ENCODE assay signal across 1 cellular context in genomic region chrX:103687073-103687695, GRCh38.
TF ChIP-seq lines count a peak whose summit lies in the region.

No MANE protein-coding gene starts in this region.

TF ChIP-seq in GM12878, 131 proteins besides CTCF, POLR2A, EP300 and RAD21 (continued from another document and continues in another):
- TF ChIP-seq, protein P1, sequence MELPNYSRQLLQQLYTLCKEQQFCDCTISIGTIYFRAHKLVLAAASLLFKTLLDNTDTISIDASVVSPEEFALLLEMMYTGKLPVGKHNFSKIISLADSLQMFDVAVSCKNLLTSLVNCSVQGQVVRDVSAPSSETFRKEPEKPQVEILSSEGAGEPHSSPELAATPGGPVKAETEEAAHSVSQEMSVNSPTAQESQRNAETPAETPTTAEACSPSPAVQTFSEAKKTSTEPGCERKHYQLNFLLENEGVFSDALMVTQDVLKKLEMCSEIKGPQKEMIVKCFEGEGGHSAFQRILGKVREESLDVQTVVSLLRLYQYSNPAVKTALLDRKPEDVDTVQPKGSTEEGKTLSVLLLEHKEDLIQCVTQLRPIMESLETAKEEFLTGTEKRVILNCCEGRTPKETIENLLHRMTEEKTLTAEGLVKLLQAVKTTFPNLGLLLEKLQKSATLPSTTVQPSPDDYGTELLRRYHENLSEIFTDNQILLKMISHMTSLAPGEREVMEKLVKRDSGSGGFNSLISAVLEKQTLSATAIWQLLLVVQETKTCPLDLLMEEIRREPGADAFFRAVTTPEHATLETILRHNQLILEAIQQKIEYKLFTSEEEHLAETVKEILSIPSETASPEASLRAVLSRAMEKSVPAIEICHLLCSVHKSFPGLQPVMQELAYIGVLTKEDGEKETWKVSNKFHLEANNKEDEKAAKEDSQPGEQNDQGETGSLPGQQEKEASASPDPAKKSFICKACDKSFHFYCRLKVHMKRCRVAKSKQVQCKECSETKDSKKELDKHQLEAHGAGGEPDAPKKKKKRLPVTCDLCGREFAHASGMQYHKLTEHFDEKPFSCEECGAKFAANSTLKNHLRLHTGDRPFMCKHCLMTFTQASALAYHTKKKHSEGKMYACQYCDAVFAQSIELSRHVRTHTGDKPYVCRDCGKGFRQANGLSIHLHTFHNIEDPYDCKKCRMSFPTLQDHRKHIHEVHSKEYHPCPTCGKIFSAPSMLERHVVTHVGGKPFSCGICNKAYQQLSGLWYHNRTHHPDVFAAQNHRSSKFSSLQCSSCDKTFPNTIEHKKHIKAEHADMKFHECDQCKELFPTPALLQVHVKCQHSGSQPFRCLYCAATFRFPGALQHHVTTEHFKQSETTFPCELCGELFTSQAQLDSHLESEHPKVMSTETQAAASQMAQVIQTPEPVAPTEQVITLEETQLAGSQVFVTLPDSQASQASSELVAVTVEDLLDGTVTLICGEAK (IDR thresholded peaks at IDR 0.05; ENCODE audit: borderline replicate concordance): peak; percentile 82; the same call in 1 of the 2 replicates
- TF ChIP-seq, protein P2, sequence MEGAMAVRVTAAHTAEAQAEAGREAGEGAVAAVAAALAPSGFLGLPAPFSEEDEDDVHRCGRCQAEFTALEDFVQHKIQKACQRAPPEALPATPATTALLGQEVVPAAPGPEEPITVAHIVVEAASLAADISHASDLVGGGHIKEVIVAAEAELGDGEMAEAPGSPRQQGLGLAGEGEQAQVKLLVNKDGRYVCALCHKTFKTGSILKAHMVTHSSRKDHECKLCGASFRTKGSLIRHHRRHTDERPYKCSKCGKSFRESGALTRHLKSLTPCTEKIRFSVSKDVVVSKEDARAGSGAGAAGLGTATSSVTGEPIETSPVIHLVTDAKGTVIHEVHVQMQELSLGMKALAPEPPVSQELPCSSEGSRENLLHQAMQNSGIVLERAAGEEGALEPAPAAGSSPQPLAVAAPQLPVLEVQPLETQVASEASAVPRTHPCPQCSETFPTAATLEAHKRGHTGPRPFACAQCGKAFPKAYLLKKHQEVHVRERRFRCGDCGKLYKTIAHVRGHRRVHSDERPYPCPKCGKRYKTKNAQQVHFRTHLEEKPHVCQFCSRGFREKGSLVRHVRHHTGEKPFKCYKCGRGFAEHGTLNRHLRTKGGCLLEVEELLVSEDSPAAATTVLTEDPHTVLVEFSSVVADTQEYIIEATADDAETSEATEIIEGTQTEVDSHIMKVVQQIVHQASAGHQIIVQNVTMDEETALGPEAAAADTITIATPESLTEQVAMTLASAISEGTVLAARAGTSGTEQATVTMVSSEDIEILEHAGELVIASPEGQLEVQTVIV (IDR thresholded peaks at IDR 0.05; ENCODE audit: borderline replicate concordance, partially characterized antibody): peak; percentile 61
- TF ChIP-seq ZNF622 (IDR thresholded peaks at IDR 0.05) (no peak), TCF7 (IDR thresholded peaks at IDR 0.05; ENCODE audit: borderline replicate concordance) (no peak), CBX3 (IDR thresholded peaks at IDR 0.05; ENCODE audit: borderline replicate concordance, low read depth) (no peak), STAT3 (IDR thresholded peaks at IDR 0.05; ENCODE audit: low read depth, low read length) (no peak), ZNF207 (IDR thresholded peaks at IDR 0.05; ENCODE audit: borderline replicate concordance) (0 out of 2 replicates have a peak, but pooled peaks have one; percentile 71), IKZF1 (conservative IDR thresholded peaks at IDR 0.05) (peak; percentile 24; the same call in 1 of the 2 replicates), ZNF24 (IDR thresholded peaks at IDR 0.05) (no peak), MTA2 (IDR thresholded peaks at IDR 0.05; ENCODE audit: low read depth) (no peak; the same call in 1 of the 2 replicates), TCF12 (IDR thresholded peaks at IDR 0.05; ENCODE audit: low read depth, low read length) (no peak), BRCA1 (IDR thresholded peaks at IDR 0.05; ENCODE audit: low read depth, low read length) (no peak), YY1 (IDR thresholded peaks at IDR 0.05; ENCODE audit: low read depth, low read length) (no peak), CBX5 (IDR thresholded peaks at IDR 0.05; ENCODE audit: low read depth) (no peak), ZNF384 (IDR thresholded peaks at IDR 0.05; ENCODE audit: borderline replicate concordance, low read depth, low read length) (no peak; the same call in 1 of the 2 replicates), BCL3 (IDR thresholded peaks at IDR 0.05; ENCODE audit: borderline replicate concordance, insufficient read depth, low read depth, low read length, poor library complexity, severe bottlenecking) (no peak), REST (IDR thresholded peaks at IDR 0.05; ENCODE audit: low read depth, low read length) (no peak), ELK1 (IDR thresholded peaks at IDR 0.05; ENCODE audit: low read depth, low read length) (no peak), ATF7 (IDR thresholded peaks at IDR 0.05; ENCODE audit: low read depth) (0 out of 2 replicates have a peak, but pooled peaks have one; percentile 31), SKIL (IDR thresholded peaks at IDR 0.05; ENCODE audit: low read depth, poor library complexity, severe bottlenecking) (no peak), SMAD1 (IDR thresholded peaks at IDR 0.05; ENCODE audit: low read depth, partially characterized antibody) (no peak), SP1 (IDR thresholded peaks at IDR 0.05; ENCODE audit: low read depth, low read length) (no peak), SREBF1 (IDR thresholded peaks at IDR 0.05; ENCODE audit: low read length) (no peak), BACH1 (IDR thresholded peaks at IDR 0.05; ENCODE audit: borderline replicate concordance) (peak; percentile 95), SUPT20H (IDR thresholded peaks at IDR 0.05; ENCODE audit: borderline replicate concordance, control insufficient read depth, low read depth, low read length) (no peak), MEF2B (IDR thresholded peaks at IDR 0.05; ENCODE audit: partially characterized antibody, poor library complexity, severe bottlenecking) (no peak)
- TF ChIP-seq, protein P3, sequence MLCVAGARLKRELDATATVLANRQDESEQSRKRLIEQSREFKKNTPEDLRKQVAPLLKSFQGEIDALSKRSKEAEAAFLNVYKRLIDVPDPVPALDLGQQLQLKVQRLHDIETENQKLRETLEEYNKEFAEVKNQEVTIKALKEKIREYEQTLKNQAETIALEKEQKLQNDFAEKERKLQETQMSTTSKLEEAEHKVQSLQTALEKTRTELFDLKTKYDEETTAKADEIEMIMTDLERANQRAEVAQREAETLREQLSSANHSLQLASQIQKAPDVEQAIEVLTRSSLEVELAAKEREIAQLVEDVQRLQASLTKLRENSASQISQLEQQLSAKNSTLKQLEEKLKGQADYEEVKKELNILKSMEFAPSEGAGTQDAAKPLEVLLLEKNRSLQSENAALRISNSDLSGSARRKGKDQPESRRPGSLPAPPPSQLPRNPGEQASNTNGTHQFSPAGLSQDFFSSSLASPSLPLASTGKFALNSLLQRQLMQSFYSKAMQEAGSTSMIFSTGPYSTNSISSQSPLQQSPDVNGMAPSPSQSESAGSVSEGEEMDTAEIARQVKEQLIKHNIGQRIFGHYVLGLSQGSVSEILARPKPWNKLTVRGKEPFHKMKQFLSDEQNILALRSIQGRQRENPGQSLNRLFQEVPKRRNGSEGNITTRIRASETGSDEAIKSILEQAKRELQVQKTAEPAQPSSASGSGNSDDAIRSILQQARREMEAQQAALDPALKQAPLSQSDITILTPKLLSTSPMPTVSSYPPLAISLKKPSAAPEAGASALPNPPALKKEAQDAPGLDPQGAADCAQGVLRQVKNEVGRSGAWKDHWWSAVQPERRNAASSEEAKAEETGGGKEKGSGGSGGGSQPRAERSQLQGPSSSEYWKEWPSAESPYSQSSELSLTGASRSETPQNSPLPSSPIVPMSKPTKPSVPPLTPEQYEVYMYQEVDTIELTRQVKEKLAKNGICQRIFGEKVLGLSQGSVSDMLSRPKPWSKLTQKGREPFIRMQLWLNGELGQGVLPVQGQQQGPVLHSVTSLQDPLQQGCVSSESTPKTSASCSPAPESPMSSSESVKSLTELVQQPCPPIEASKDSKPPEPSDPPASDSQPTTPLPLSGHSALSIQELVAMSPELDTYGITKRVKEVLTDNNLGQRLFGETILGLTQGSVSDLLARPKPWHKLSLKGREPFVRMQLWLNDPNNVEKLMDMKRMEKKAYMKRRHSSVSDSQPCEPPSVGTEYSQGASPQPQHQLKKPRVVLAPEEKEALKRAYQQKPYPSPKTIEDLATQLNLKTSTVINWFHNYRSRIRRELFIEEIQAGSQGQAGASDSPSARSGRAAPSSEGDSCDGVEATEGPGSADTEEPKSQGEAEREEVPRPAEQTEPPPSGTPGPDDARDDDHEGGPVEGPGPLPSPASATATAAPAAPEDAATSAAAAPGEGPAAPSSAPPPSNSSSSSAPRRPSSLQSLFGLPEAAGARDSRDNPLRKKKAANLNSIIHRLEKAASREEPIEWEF (IDR thresholded peaks at IDR 0.05; ENCODE audit: insufficient replicate concordance, low read depth, low read length): no peak
- TF ChIP-seq, protein P4, sequence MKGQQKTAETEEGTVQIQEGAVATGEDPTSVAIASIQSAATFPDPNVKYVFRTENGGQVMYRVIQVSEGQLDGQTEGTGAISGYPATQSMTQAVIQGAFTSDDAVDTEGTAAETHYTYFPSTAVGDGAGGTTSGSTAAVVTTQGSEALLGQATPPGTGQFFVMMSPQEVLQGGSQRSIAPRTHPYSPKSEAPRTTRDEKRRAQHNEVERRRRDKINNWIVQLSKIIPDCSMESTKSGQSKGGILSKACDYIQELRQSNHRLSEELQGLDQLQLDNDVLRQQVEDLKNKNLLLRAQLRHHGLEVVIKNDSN (IDR thresholded peaks at IDR 0.05; ENCODE audit: borderline replicate concordance, extremely low read length, insufficient read depth, low read depth, low read length): no peak
- TF ChIP-seq, protein P5, sequence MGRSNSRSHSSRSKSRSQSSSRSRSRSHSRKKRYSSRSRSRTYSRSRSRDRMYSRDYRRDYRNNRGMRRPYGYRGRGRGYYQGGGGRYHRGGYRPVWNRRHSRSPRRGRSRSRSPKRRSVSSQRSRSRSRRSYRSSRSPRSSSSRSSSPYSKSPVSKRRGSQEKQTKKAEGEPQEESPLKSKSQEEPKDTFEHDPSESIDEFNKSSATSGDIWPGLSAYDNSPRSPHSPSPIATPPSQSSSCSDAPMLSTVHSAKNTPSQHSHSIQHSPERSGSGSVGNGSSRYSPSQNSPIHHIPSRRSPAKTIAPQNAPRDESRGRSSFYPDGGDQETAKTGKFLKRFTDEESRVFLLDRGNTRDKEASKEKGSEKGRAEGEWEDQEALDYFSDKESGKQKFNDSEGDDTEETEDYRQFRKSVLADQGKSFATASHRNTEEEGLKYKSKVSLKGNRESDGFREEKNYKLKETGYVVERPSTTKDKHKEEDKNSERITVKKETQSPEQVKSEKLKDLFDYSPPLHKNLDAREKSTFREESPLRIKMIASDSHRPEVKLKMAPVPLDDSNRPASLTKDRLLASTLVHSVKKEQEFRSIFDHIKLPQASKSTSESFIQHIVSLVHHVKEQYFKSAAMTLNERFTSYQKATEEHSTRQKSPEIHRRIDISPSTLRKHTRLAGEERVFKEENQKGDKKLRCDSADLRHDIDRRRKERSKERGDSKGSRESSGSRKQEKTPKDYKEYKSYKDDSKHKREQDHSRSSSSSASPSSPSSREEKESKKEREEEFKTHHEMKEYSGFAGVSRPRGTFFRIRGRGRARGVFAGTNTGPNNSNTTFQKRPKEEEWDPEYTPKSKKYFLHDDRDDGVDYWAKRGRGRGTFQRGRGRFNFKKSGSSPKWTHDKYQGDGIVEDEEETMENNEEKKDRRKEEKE (IDR thresholded peaks at IDR 0.05): no peak
